9 cellular contexts compared by ENCODE assay signal in genomic region chr11:34614334-34615113, GRCh38.
DNase-seq lines count a peak whose midpoint lies in the region; ATAC-seq and TF ChIP-seq lines count a peak whose summit lies in the region.
"Had no signal": no experiment of that assay in that cellular context is flagged by ENCODE, and none has a peak within 500 bp of the region (broad histone marks: within the 10 kb centered on the region; RNA-seq: fewer than 3 reads in every experiment).

No MANE protein-coding gene starts in this region.

- ATAC-seq in HG02642 (IDR thresholded peaks at IDR 0.05; ENCODE audit: poor library complexity, unreplicated experiment) (peak; percentile 51), HG03460 (IDR thresholded peaks at IDR 0.05; ENCODE audit: unreplicated experiment) (no peak), HG02840 (IDR thresholded peaks at IDR 0.05; ENCODE audit: low FRiP score, unreplicated experiment) (no peak), GM19324 (IDR thresholded peaks at IDR 0.05; ENCODE audit: low FRiP score, unreplicated experiment) (no peak)

- TF ChIP-seq CTCF in GM12865 (IDR thresholded peaks at IDR 0.05; ENCODE audit: insufficient read depth, low read depth, low read length, missing control alignments), result no peak

- no peak overlapping the region for H3K4me3 ChIP-seq in GM12865 (ENCODE audit: low read depth, low read length)
- H3K4me3 ChIP-seq: SJCRH30 had no signal

- peak; percentile 40 for DNase-seq in GM12865 (ENCODE audit: low read depth)
- DNase-seq in SKM-1 treated with dmso at 0.1 percent for 144 hours (lab: John Stamatoyannopoulos, UW; ENCODE audit: unreplicated experiment), result peak; percentile 85
- peak; percentile 69 for DNase-seq in medulla oblongata (ENCODE audit: extremely low spot score)
- DNase-seq in superior temporal gyrus (ENCODE audit: extremely low spot score), result no peak
- DNase-seq: SJCRH30 had no signal
